ENCODE assay signal across 11 cellular contexts in the genomic region with DNA sequence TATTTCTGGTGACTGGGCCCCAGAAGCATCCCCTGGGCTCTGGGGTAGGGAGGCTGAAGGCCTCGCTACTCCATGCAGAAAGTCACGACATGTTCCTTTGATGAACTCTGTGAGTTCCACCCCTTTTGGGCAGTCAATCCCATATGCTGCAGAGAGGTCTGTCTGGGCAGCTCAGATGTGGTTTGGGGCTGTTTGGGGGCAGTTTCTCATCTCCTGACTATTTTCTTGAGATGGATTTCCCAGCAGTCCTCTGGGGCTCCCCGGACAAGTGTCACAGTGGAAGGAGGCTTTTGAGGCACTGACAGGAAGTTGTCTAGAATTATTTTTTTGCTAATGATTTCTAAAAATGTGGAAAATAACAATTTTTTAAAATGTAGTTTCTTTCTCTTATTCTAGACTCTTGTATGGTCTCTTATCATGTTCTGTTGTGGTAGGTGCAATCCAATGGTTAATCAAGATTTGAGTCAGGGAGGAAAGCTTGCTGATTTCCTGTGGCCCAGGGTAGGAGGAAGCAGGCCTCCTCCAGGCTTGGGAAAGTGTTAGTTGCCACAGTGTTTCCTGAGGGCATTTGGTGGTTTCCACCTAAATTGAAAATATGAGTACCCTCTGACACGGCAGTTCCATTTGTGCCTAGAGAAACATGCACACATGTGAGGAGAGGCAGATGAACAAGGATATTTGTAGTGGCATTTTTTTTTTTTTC. TPM values are rescaled to one million over a fixed set of nuclear protein-coding genes. Genes with fewer than 3 reads are reported as not detected.
DNase-seq lines count a peak whose midpoint lies in the region; ATAC-seq and TF ChIP-seq lines count a peak whose summit lies in the region.
"Had no signal": no experiment of that assay in that cellular context is flagged by ENCODE, and none has a peak within 500 bp of the region (broad histone marks: within the 10 kb centered on the region; RNA-seq: fewer than 3 reads in every experiment).

No MANE protein-coding gene starts in this region.

- H3K27me3 Mint-ChIP-seq in activated CD4-positive, alpha-beta T cell treated with anti-CD3 and anti-CD28 coated beads, Interleukin-2, amount 10 ng/mL, durations not matched to agents 24 days and 14 days, result no peaks in the 10 kb centered on the region
- H3K27me3 Mint-ChIP-seq in Caco-2 (ENCODE audit: insufficient read depth, unreplicated experiment), result no peaks in the 10 kb centered on the region

- H3K27me3 ChIP-seq in Caco-2 (replicated peaks; ENCODE audit: control insufficient read depth, insufficient read depth, low read length), result no peaks in the 10 kb centered on the region
- H3K27me3 ChIP-seq: cardiac muscle cell had no signal

- H3K9me3 ChIP-seq in Caco-2, result no peaks in the 10 kb centered on the region

- no peaks in the 10 kb centered on the region for H3K36me3 ChIP-seq in Caco-2 (ENCODE audit: control insufficient read depth, insufficient read depth, low read length)
- H3K36me3 ChIP-seq: cardiac muscle cell had no signal

- ATAC-seq in HG02870 (IDR thresholded peaks at IDR 0.05; ENCODE audit: unreplicated experiment), result no peak
- ATAC-seq in GM21737 (IDR thresholded peaks at IDR 0.05; ENCODE audit: unreplicated experiment), result no peak

- H3K36me3 Mint-ChIP-seq in activated CD4-positive, alpha-beta T cell treated with anti-CD3 and anti-CD28 coated beads, Interleukin-2, amount 10 ng/mL, durations not matched to agents 24 days and 14 days (ENCODE audit: low read depth), result peaks cover 33% of the 10 kb centered on the region
- peaks cover 19% of the 10 kb centered on the region for H3K36me3 Mint-ChIP-seq in Caco-2 (ENCODE audit: insufficient read depth, unreplicated experiment)

- H3K27ac Mint-ChIP-seq in activated CD4-positive, alpha-beta T cell treated with anti-CD3 and anti-CD28 coated beads, Interleukin-2, amount 10 ng/mL, durations not matched to agents 24 days and 14 days, result peak overlapping the region; percentile 92
- no peak overlapping the region for H3K27ac Mint-ChIP-seq in Caco-2 (ENCODE audit: unreplicated experiment)

- H3K9me3 Mint-ChIP-seq in activated CD4-positive, alpha-beta T cell treated with anti-CD3 and anti-CD28 coated beads, Interleukin-2, amount 10 ng/mL, durations not matched to agents 24 days and 14 days, result peaks cover 4% of the 10 kb centered on the region
- H3K9me3 Mint-ChIP-seq in Caco-2 (ENCODE audit: unreplicated experiment), result no peaks in the 10 kb centered on the region
- H3K9me3 Mint-ChIP-seq: neural crest cell had no signal

- H3K4me3 ChIP-seq in Caco-2 (ENCODE audit: low read depth, low read length), result no peak overlapping the region
- H3K4me3 ChIP-seq: cardiac muscle cell had no signal

- POLR2A ChIA-PET in Caco-2 (lab: Charles Lee), result no interaction called here

- peaks cover 46% of the 10 kb centered on the region for H3K4me1 Mint-ChIP-seq in activated CD4-positive, alpha-beta T cell treated with anti-CD3 and anti-CD28 coated beads, Interleukin-2, amount 10 ng/mL, durations not matched to agents 24 days and 14 days
- peaks cover 7% of the 10 kb centered on the region for H3K4me1 Mint-ChIP-seq in Caco-2 (ENCODE audit: low read depth, unreplicated experiment)

- intact Hi-C loops in activated CD4-positive, alpha-beta T cell treated with anti-CD3 and anti-CD28 coated beads, Interleukin-2, amount 10 ng/mL, durations not matched to agents 24 days and 14 days (cut with micrococcal nuclease), result loop anchor here (1.0 to 10.0 kb wide), 4 partner anchors 10 to 244 kb away; a partner anchor contains a TSS
- intact Hi-C loops in Caco-2 (cut with micrococcal nuclease; ENCODE audit: unreplicated experiment), result no loop called here

- no peak for TF ChIP-seq CTCF in Caco-2 (IDR thresholded peaks at IDR 0.05; ENCODE audit: insufficient read depth in 1 of 2, low read depth in 1 of 2, low read length in 1 of 2, severe bottlenecking in 1 of 2, unreplicated experiment in 1 of 2)

- CTCF ChIA-PET in Caco-2 (lab: Charles Lee), result interaction anchor here (0.6 kb wide), 1 partner anchor 310 kb away, joined by 3 read pairs; no protein-coding TSS in a partner anchor

- no TSS peak for BruUV-seq in Caco-2 (replicated peaks; lab: Mats Ljungman, UMichigan)

- peak; percentile 51 for DNase-seq in stimulated activated naive CD4-positive, alpha-beta T cell treated with Interleukin-2 at 50 U/mL for 16 hours (lab: John Stamatoyannopoulos, UW)
- no peak for DNase-seq in stimulated activated naive CD4-positive, alpha-beta T cell (lab: John Stamatoyannopoulos, UW)
- peak; percentile 81 for DNase-seq in activated CD4-positive, alpha-beta T cell treated with anti-CD3 and anti-CD28 coated beads, Interleukin-2, amount 10 ng/mL, durations not matched to agents 24 days and 14 days
- DNase-seq in foreskin melanocyte (peak; percentile 21), Caco-2 (no peak), NCI-H2227 treated with DMSO at 0.1 percent for 48 hours (lab: John Stamatoyannopoulos, UW) (no peak)
- DNase-seq: NCI-H1436 treated with DMSO at 0.1 percent for 48 hours had no signal

- H3K4me1 ChIP-seq in Caco-2, result no peaks in the 10 kb centered on the region

- H3K4me3 Mint-ChIP-seq in activated CD4-positive, alpha-beta T cell treated with anti-CD3 and anti-CD28 coated beads, Interleukin-2, amount 10 ng/mL, durations not matched to agents 24 days and 14 days, result peak overlapping the region; percentile 46
- H3K4me3 Mint-ChIP-seq in Caco-2 (ENCODE audit: unreplicated experiment), result no peak overlapping the region
- H3K4me3 Mint-ChIP-seq: neural crest cell had no signal

RNA-seq across cellular contexts. Expression of a gene that starts 19.9 kb away (rescaled TPM):
- 70.9 and 74.4 TPM in 2 replicates for total RNA-seq in activated CD4-positive, alpha-beta T cell treated with anti-CD3 and anti-CD28 coated beads, Interleukin-2, amount 10 ng/mL, durations not matched to agents 24 days and 14 days
- total RNA-seq in Caco-2 (2022), result 29.3 and 32.1 TPM in 2 replicates

Comparison
In these comparisons a context has a peak if more than half of its experiments do, and no peak if none do; other contexts are left out.
1. DNase-seq: peak in stimulated activated naive CD4-positive, alpha-beta T cell treated with Interleukin-2 at 50 U/mL for 16 hours (single experiment), activated CD4-positive, alpha-beta T cell treated with anti-CD3 and anti-CD28 coated beads, Interleukin-2, amount 10 ng/mL, durations not matched to agents 24 days and 14 days (single experiment) and foreskin melanocyte (single experiment); none in stimulated activated naive CD4-positive, alpha-beta T cell (0 of 6), Caco-2 (0 of 2) and NCI-H2227 treated with DMSO at 0.1 percent for 48 hours (single experiment).